In the genomic region with DNA sequence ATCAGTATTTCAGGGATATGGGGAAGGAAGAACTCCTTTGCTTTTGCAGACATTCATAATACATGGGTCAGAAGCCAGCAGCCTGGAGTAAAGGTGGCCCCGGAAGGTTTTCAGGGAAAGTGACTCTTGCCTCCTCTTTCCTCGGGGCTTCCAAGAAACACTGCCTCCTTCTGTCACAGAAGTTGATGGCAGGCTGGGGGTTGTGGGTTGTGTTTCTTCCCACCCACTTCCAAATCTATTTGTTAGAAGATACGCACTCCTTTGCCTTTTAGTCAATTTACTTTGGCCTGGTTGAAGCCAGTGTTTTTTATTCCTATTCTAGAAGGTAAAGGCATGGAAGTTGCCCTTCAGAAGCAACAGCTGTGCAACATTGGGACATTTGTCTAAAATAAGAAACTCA, we compare ENCODE assay signal across 16 cellular contexts.
"Had no signal": no experiment of that assay in that cellular context is flagged by ENCODE, and none has a peak within 500 bp of the region (broad histone marks: within the 10 kb centered on the region; RNA-seq: fewer than 3 reads in every experiment).

No MANE protein-coding gene starts in this region.

- ATAC-seq: naive thymus-derived CD8-positive, alpha-beta T cell had no signal

- H3K36me3 ChIP-seq: left ventricle myocardium inferior, neutrophil, stomach had no signal

- H3K27ac ChIP-seq: left ventricle myocardium inferior, neutrophil, parathyroid adenoma, stomach, testis had no signal

- H3K36me3 Mint-ChIP-seq: activated naive CD8-positive, alpha-beta T cell treated with anti-CD3 and anti-CD28 coated beads, Interleukin-2, amount 10 ng/mL, durations not matched to agents 7 days and 5 days; memory B cell; naive thymus-derived CD8-positive, alpha-beta T cell had no signal

- H3K9me3 Mint-ChIP-seq: activated naive CD8-positive, alpha-beta T cell treated with anti-CD3 and anti-CD28 coated beads, Interleukin-2, amount 10 ng/mL, durations not matched to agents 7 days and 5 days; memory B cell; naive thymus-derived CD8-positive, alpha-beta T cell had no signal

- H3K4me1 Mint-ChIP-seq: activated naive CD8-positive, alpha-beta T cell treated with anti-CD3 and anti-CD28 coated beads, Interleukin-2, amount 10 ng/mL, durations not matched to agents 7 days and 5 days; memory B cell; naive thymus-derived CD8-positive, alpha-beta T cell had no signal

- H3K9me3 ChIP-seq: neutrophil, stomach, testis had no signal

- H3K79me2 ChIP-seq: parathyroid adenoma had no signal

- H2AFZ ChIP-seq: parathyroid adenoma had no signal

- H3K27ac Mint-ChIP-seq: activated naive CD8-positive, alpha-beta T cell treated with anti-CD3 and anti-CD28 coated beads, Interleukin-2, amount 10 ng/mL, durations not matched to agents 7 days and 5 days; memory B cell; naive thymus-derived CD8-positive, alpha-beta T cell had no signal

- H3K4me3 ChIP-seq: left ventricle myocardium inferior, stomach, testis had no signal

- H3K27me3 ChIP-seq: neutrophil, stomach, testis had no signal

- DNase-seq: activated CD4-positive, alpha-beta T cell treated with anti-CD3 and anti-CD28 coated beads for 1 hour; activated CD4-positive, alpha-beta T cell treated with anti-CD3 and anti-CD28 coated beads, Interleukin-2, amount 50 U/mL, for 4 hours; activated naive CD4-positive, alpha-beta T cell; activated naive CD8-positive, alpha-beta T cell treated with anti-CD3 and anti-CD28 coated beads, Interleukin-2, amount 10 ng/mL, durations not matched to agents 7 days and 5 days; activated T-cell treated with anti-CD3 and anti-CD28 coated beads for 4 hours; anterior cingulate cortex; left ventricle myocardium inferior; naive thymus-derived CD8-positive, alpha-beta T cell; stimulated activated CD4-positive, alpha-beta T cell treated with anti-CD3 and anti-CD28 coated beads, Interleukin-12 subunit alpha, Interleukin-12 subunit beta, amount 100 ng/mL, for 4 hours; stimulated activated CD4-positive, alpha-beta T cell treated with anti-CD3 and anti-CD28 coated beads, Interleukin-2, amount 100 ng/mL, for 24 hours; stomach; T1000; testis had no signal

- H3K9ac ChIP-seq: parathyroid adenoma had no signal

- H3K4me3 Mint-ChIP-seq: activated naive CD8-positive, alpha-beta T cell treated with anti-CD3 and anti-CD28 coated beads, Interleukin-2, amount 10 ng/mL, durations not matched to agents 7 days and 5 days; memory B cell; naive thymus-derived CD8-positive, alpha-beta T cell had no signal

- H3K4me1 ChIP-seq: left ventricle myocardium inferior, parathyroid adenoma, stomach, testis had no signal
